ENCODE assay signal across 24 cellular contexts in the genomic region with DNA sequence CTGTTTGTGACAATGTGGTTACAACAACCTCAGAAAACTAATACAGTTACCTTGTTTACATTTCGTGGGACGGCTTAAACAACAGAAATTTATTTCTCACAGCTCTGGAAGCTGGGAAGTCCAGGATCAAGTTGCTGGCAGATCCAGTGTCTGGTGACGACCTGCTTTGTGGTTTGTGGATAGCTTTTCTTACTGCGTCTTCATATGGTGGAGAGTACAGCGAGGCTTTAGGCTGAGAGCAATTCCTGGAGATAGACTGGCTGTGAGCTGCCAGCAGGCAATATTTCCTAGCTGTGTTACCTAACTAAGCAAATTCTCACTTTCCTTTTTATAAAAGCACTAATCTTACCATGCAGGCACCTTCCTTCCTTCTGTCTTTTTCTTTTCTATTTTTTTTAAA.
"Had no signal": no experiment of that assay in that cellular context is flagged by ENCODE, and none has a peak within 500 bp of the region (broad histone marks: within the 10 kb centered on the region; RNA-seq: fewer than 3 reads in every experiment).

No MANE protein-coding gene starts in this region.

- H3K4me3 ChIP-seq: MG63 had no signal

- H3K9me3 ChIP-seq: MG63 had no signal

- H3K27ac ChIP-seq: RWPE1 had no signal

- H3K36me3 ChIP-seq: MG63 had no signal

- DNase-seq: IMR-90, Karpas-422, KG1, MG63, NCI-H1092, NCI-H1105 treated with DMSO at 0.1 percent for 48 hours, NCI-H1417 treated with DMSO at 0.1 percent for 48 hours, NCI-H146, NCI-H1694 treated with DMSO at 0.1 percent for 48 hours, NCI-H1930, NCI-H2081, NCI-H2171 treated with DMSO at 0.1 percent for 48 hours, NCI-H345, NCI-H446 treated with DMSO at 0.1 percent for 48 hours, NCI-H510A treated with DMSO at 0.1 percent for 48 hours, NCI-H526 treated with DMSO at 0.1 percent for 48 hours, NCI-H748 treated with DMSO at 0.1 percent for 48 hours, PC-3, SHP77, T-helper 1 cell had no signal

- H3K27me3 ChIP-seq: MG63 had no signal

- ATAC-seq: HepG2, Panc1, PC-3, SK-N-SH treated with all-trans-retinoic acid at 6 μM for 48 hours had no signal

- FAIRE-seq: HepG2 had no signal
